Comparison of ENCODE assay signal across 20 cellular contexts in genomic region chr7:155210386-155210785, GRCh38.
DNase-seq lines count a peak whose midpoint lies in the region; ATAC-seq and TF ChIP-seq lines count a peak whose summit lies in the region.
"Had no signal": no experiment of that assay in that cellular context is flagged by ENCODE, and none has a peak within 500 bp of the region (broad histone marks: within the 10 kb centered on the region; RNA-seq: fewer than 3 reads in every experiment).

No MANE protein-coding gene starts in this region.

- H3K27me3 ChIP-seq in left lung: peaks cover 0 to 32% of the 10 kb centered on the region in 2 donors

- intact Hi-C loops in activated B cell treated with CpG ODN at 0.5 μM for 24 hours (cut with micrococcal nuclease) (no loop called here), left lung (cut with DNase I) (no loop called here)

- H3K4me3 Mint-ChIP-seq in activated B cell treated with CpG ODN at 0.5 μM for 24 hours (no peak overlapping the region), HFFc6 (no peak overlapping the region)
- H3K4me3 Mint-ChIP-seq: activated naive CD8-positive, alpha-beta T cell treated with anti-CD3 and anti-CD28 coated beads, Interleukin-2, amount 50 U/mL, for 24 hours; brain; natural killer cell treated with Interleukin-12 subunit alpha and Interleukin-12 subunit beta and Interleukin-15 and Interleukin-18, amount 100 ng/mL, for 72 hours had no signal

- no peaks in the 10 kb centered on the region for H3K9me3 ChIP-seq in left lung
- H3K9me3 ChIP-seq: sigmoid colon had no signal

- POLR2A ChIA-PET in activated B cell treated with CpG ODN at 0.5 μM for 24 hours (lab: Charles Lee): interaction anchor here (1.1 kb wide), 1 partner anchor 88 kb away, joined by 4 read pairs; the partner anchor contains the start of gene INSIG1

- ATAC-seq in activated B cell treated with CpG ODN at 0.5 μM for 24 hours (ENCODE audit: low read depth) (no peak), left lung (no peak), HG02623 (IDR thresholded peaks at IDR 0.05; ENCODE audit: unreplicated experiment) (no peak), GM21786 (IDR thresholded peaks at IDR 0.05; ENCODE audit: unreplicated experiment) (no peak)
- ATAC-seq: activated naive CD8-positive, alpha-beta T cell treated with anti-CD3 and anti-CD28 coated beads, Interleukin-2, amount 50 U/mL, for 24 hours; left lobe of liver; natural killer cell treated with Interleukin-12 subunit alpha and Interleukin-12 subunit beta and Interleukin-15 and Interleukin-18, amount 100 ng/mL, for 72 hours had no signal

- H3K4me1 Mint-ChIP-seq in activated B cell treated with CpG ODN at 0.5 μM for 24 hours: peaks cover 22% of the 10 kb centered on the region
- H3K4me1 Mint-ChIP-seq in HFFc6 (ENCODE audit: low read depth): peaks cover 45% of the 10 kb centered on the region

- peaks cover 0 to 11% of the 10 kb centered on the region in 2 donors for H3K4me1 ChIP-seq in left lung
- H3K4me1 ChIP-seq: parathyroid adenoma had no signal

- H3K36me3 ChIP-seq in left lung: no peaks in the 10 kb centered on the region
- H3K36me3 ChIP-seq: sigmoid colon had no signal

- TF ChIP-seq CTCF in GM12864 (IDR thresholded peaks at IDR 0.05; ENCODE audit: low read depth, low read length, missing control alignments) (peak; percentile 27), activated B cell treated with CpG ODN at 0.5 μM for 24 hours (IDR thresholded peaks at IDR 0.05) (no peak), left lung (IDR thresholded peaks at IDR 0.05) (no peak), HFFc6 (IDR thresholded peaks at IDR 0.05) (no peak)

- CTCF ChIA-PET in activated B cell treated with CpG ODN at 0.5 μM for 24 hours (lab: Charles Lee): interaction anchor here (1.0 kb wide), 1 partner anchor 20 kb away, joined by 3 read pairs; no protein-coding TSS in a partner anchor

- H3K9me3 Mint-ChIP-seq in activated B cell treated with CpG ODN at 0.5 μM for 24 hours: peaks cover 3% of the 10 kb centered on the region
- peaks cover 14% of the 10 kb centered on the region for H3K9me3 Mint-ChIP-seq in HFFc6

- H3K4me3 ChIP-seq in GM12864 (ENCODE audit: low read depth, low read length) (no peak overlapping the region), left lung (no peak overlapping the region)
- H3K4me3 ChIP-seq: sigmoid colon had no signal

- no peak overlapping the region for H3K27ac ChIP-seq in left lung
- H3K27ac ChIP-seq: parathyroid adenoma had no signal

- H3K27ac Mint-ChIP-seq in activated B cell treated with CpG ODN at 0.5 μM for 24 hours (peak overlapping the region; percentile 27), HFFc6 (no peak overlapping the region)
- H3K27ac Mint-ChIP-seq: activated naive CD8-positive, alpha-beta T cell treated with anti-CD3 and anti-CD28 coated beads, Interleukin-2, amount 50 U/mL, for 24 hours; brain had no signal

- H3K36me3 Mint-ChIP-seq in activated B cell treated with CpG ODN at 0.5 μM for 24 hours (ENCODE audit: low read depth) (peaks cover 2% of the 10 kb centered on the region), HFFc6 (ENCODE audit: low read depth) (peaks cover 9% of the 10 kb centered on the region)
- H3K36me3 Mint-ChIP-seq: brain had no signal

- H3K27me3 Mint-ChIP-seq in activated B cell treated with CpG ODN at 0.5 μM for 24 hours (no peaks in the 10 kb centered on the region), HFFc6 (ENCODE audit: insufficient read depth) (peaks cover 1% of the 10 kb centered on the region)

- DNase-seq in GM12864 (ENCODE audit: low read depth) (no peak), HT-29 (ENCODE audit: low spot score) (peak; percentile 26), activated B cell treated with CpG ODN at 0.5 μM for 24 hours (no peak), left lung (peak; percentile 20 to 64), HFFc6 (no peak), epidermal melanocyte (ENCODE audit: insufficient read length, low spot score) (no peak)
- DNase-seq: activated CD4-positive, alpha-beta T cell treated with anti-CD3 and anti-CD28 coated beads, Interleukin-2, amount 50 U/mL, for 4 hours; activated CD8-positive, alpha-beta memory T cell treated with anti-CD3 and anti-CD28 coated beads, Interleukin-2, amount 50 U/mL, for 48 hours; activated naive CD8-positive, alpha-beta T cell treated with anti-CD3 and anti-CD28 coated beads, Interleukin-2, amount 50 U/mL, for 24 hours; NCI-H1105; NCI-H446 treated with DMSO at 0.1 percent for 48 hours; NK-92 treated with Interleukin-12 subunit alpha and Interleukin-12 subunit beta, amount 100 ng/mL, for 24 hours; T-helper 2 cell had no signal

Comparison
In these comparisons a context has a peak if more than half of its experiments do, and no peak if none do; other contexts are left out.
1. DNase-seq: peak in HT-29 (single experiment) and left lung (2 of 2); none in GM12864 (single experiment), activated B cell treated with CpG ODN at 0.5 μM for 24 hours (single experiment), HFFc6 (single experiment) and epidermal melanocyte (single experiment).